Comparison of ENCODE assay signal across 1 cellular context in genomic region chr10:100359529-100360150, GRCh38.
TF ChIP-seq lines count a peak whose summit lies in the region.

No MANE protein-coding gene starts in this region.

TF ChIP-seq in HepG2, 621 proteins besides CTCF, POLR2A, EP300 and RAD21 (continued from another document and continues in another):
- no peak for TF ChIP-seq MNT (IDR thresholded peaks at IDR 0.05)
- TF ChIP-seq ZNF503 (CRISPR knock-in tag; IDR thresholded peaks at IDR 0.05), result 0 out of 2 replicates have a peak, but pooled peaks have one; percentile 30
- no peak for TF ChIP-seq TAF1 (CRISPR knock-in tag; IDR thresholded peaks at IDR 0.05)
- TF ChIP-seq ZNF598 (CRISPR knock-in tag; IDR thresholded peaks at IDR 0.05; ENCODE audit: borderline replicate concordance), result no peak
- no peak for TF ChIP-seq ZNF33A (CRISPR knock-in tag; IDR thresholded peaks at IDR 0.05; ENCODE audit: borderline replicate concordance)
- TF ChIP-seq HOXA3 (CRISPR knock-in tag; IDR thresholded peaks at IDR 0.05), result peak; percentile 46
- TF ChIP-seq ZNF317 (CRISPR knock-in tag; IDR thresholded peaks at IDR 0.05), result no peak
- TF ChIP-seq KLF16 (CRISPR knock-in tag; IDR thresholded peaks at IDR 0.05), result no peak
- TF ChIP-seq ZNF703 (CRISPR knock-in tag; IDR thresholded peaks at IDR 0.05; ENCODE audit: borderline replicate concordance), result no peak
- no peak for TF ChIP-seq ZBTB26 (CRISPR knock-in tag; IDR thresholded peaks at IDR 0.05; ENCODE audit: borderline replicate concordance)
- TF ChIP-seq HNF1A (IDR thresholded peaks at IDR 0.05; ENCODE audit: low read depth), result no peak
- 0 out of 2 replicates have a peak, but pooled peaks have one; percentile 17 for TF ChIP-seq HNF1A (CRISPR knock-in tag; IDR thresholded peaks at IDR 0.05; ENCODE audit: borderline replicate concordance)
- TF ChIP-seq SOX5 (CRISPR knock-in tag; IDR thresholded peaks at IDR 0.05; ENCODE audit: borderline replicate concordance), result peak; percentile 62; the same call in 1 of the 2 replicates
- 0 out of 2 replicates have a peak, but pooled peaks have one; percentile 43 for TF ChIP-seq MBD4 (IDR thresholded peaks at IDR 0.05; ENCODE audit: borderline replicate concordance, low read length)
- no peak for TF ChIP-seq ZNF775 (CRISPR knock-in tag; IDR thresholded peaks at IDR 0.05; ENCODE audit: borderline replicate concordance)
- TF ChIP-seq XRCC5 (optimal IDR thresholded peaks at IDR 0.05; ENCODE audit: low read length), result peak; percentile 22
- TF ChIP-seq ARNT2 (CRISPR knock-in tag; IDR thresholded peaks at IDR 0.05; ENCODE audit: low read depth), result no peak
- no peak for TF ChIP-seq ZNF292 (CRISPR knock-in tag; IDR thresholded peaks at IDR 0.05; ENCODE audit: borderline replicate concordance, low read depth)
- TF ChIP-seq ZNF264 (CRISPR knock-in tag; IDR thresholded peaks at IDR 0.05), result peak; percentile 60; the same call in 1 of the 2 replicates
- no peak; the same call in 1 of the 2 replicates for TF ChIP-seq HMG20A (CRISPR knock-in tag; IDR thresholded peaks at IDR 0.05; ENCODE audit: borderline replicate concordance)
- TF ChIP-seq ZNF143 (CRISPR knock-in tag; IDR thresholded peaks at IDR 0.05), result no peak
- TF ChIP-seq TAF15 (IDR thresholded peaks at IDR 0.05; ENCODE audit: low read depth, low read length, poor library complexity, severe bottlenecking), result no peak
- no peak for TF ChIP-seq CHCHD3 (CRISPR knock-in tag; IDR thresholded peaks at IDR 0.05)
- TF ChIP-seq, protein P1, sequence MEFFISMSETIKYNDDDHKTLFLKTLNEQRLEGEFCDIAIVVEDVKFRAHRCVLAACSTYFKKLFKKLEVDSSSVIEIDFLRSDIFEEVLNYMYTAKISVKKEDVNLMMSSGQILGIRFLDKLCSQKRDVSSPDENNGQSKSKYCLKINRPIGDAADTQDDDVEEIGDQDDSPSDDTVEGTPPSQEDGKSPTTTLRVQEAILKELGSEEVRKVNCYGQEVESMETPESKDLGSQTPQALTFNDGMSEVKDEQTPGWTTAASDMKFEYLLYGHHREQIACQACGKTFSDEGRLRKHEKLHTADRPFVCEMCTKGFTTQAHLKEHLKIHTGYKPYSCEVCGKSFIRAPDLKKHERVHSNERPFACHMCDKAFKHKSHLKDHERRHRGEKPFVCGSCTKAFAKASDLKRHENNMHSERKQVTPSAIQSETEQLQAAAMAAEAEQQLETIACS (CRISPR knock-in tag; IDR thresholded peaks at IDR 0.05), result no peak
- TF ChIP-seq ZNF781 (CRISPR knock-in tag; IDR thresholded peaks at IDR 0.05; ENCODE audit: borderline replicate concordance, not compliant biosample characterization), result peak; percentile 37
- TF ChIP-seq ZNF557 (CRISPR knock-in tag; IDR thresholded peaks at IDR 0.05), result 0 out of 2 replicates have a peak, but pooled peaks have one; percentile 57
- TF ChIP-seq SIN3A (IDR thresholded peaks at IDR 0.05; ENCODE audit: borderline replicate concordance, low read depth, low read length), result 0 out of 2 replicates have a peak, but pooled peaks have one; percentile 56
- TF ChIP-seq TEAD3 (CRISPR knock-in tag; optimal IDR thresholded peaks at IDR 0.05; ENCODE audit: borderline replicate concordance), result peak; percentile 86
- no peak for TF ChIP-seq FLYWCH1 (CRISPR knock-in tag; IDR thresholded peaks at IDR 0.05)
- no peak for TF ChIP-seq HOXD1 (CRISPR knock-in tag; IDR thresholded peaks at IDR 0.05)
- peak; percentile 95 for TF ChIP-seq HNF4A (CRISPR knock-in tag; IDR thresholded peaks at IDR 0.05)
- no peak for TF ChIP-seq KDM3A (CRISPR knock-in tag; IDR thresholded peaks at IDR 0.05; ENCODE audit: low read depth)
- TF ChIP-seq MAFF (IDR thresholded peaks at IDR 0.05; ENCODE audit: low read depth, low read length), result no peak
- 0 out of 2 replicates have a peak, but pooled peaks have one; percentile 35 for TF ChIP-seq PITX1 (CRISPR knock-in tag; IDR thresholded peaks at IDR 0.05)
- no peak for TF ChIP-seq ZNF790 (CRISPR knock-in tag; IDR thresholded peaks at IDR 0.05; ENCODE audit: borderline replicate concordance)
- TF ChIP-seq MAZ (IDR thresholded peaks at IDR 0.05; ENCODE audit: borderline replicate concordance, low read depth, low read length), result no peak
- TF ChIP-seq MAZ (CRISPR knock-in tag; IDR thresholded peaks at IDR 0.05; ENCODE audit: low read depth), result no peak
- TF ChIP-seq GLI4 (CRISPR knock-in tag; IDR thresholded peaks at IDR 0.05; ENCODE audit: borderline replicate concordance), result no peak
- TF ChIP-seq ZNF430 (CRISPR knock-in tag; IDR thresholded peaks at IDR 0.05), result 0 out of 2 replicates have a peak, but pooled peaks have one; percentile 26
- 0 out of 2 replicates have a peak, but pooled peaks have one; percentile 13 for TF ChIP-seq NFIC (IDR thresholded peaks at IDR 0.05; ENCODE audit: low read length)
- TF ChIP-seq CREB1 (IDR thresholded peaks at IDR 0.05), result no peak
- TF ChIP-seq CREB1 (CRISPR knock-in tag; IDR thresholded peaks at IDR 0.05), result no peak
- TF ChIP-seq ZNF709 (CRISPR knock-in tag; IDR thresholded peaks at IDR 0.05), result no peak
- TF ChIP-seq BHLHE40 (IDR thresholded peaks at IDR 0.05; ENCODE audit: low read length), result no peak
- peak; percentile 57 for TF ChIP-seq ATF7 (IDR thresholded peaks at IDR 0.05)
- TF ChIP-seq ATF7 (CRISPR knock-in tag; IDR thresholded peaks at IDR 0.05), result no peak
- TF ChIP-seq STAT5B (CRISPR knock-in tag; IDR thresholded peaks at IDR 0.05), result no peak
- peak; percentile 64; the same call in 1 of the 2 replicates for TF ChIP-seq RXRA (CRISPR knock-in tag; IDR thresholded peaks at IDR 0.05)
- TF ChIP-seq NCOA2 (CRISPR knock-in tag; IDR thresholded peaks at IDR 0.05), result peak; percentile 54; the same call in 1 of the 2 replicates
- peak; percentile 66 for TF ChIP-seq KDM6A (CRISPR knock-in tag; IDR thresholded peaks at IDR 0.05; ENCODE audit: low read depth)
- no peak for TF ChIP-seq NPAS2 (CRISPR knock-in tag; IDR thresholded peaks at IDR 0.05; ENCODE audit: borderline replicate concordance)
- TF ChIP-seq IRF1 (CRISPR knock-in tag; IDR thresholded peaks at IDR 0.05; ENCODE audit: low read depth), result no peak
- TF ChIP-seq KDM2A (CRISPR knock-in tag; IDR thresholded peaks at IDR 0.05; ENCODE audit: borderline replicate concordance, low read depth), result no peak; the same call in 1 of the 2 replicates
- TF ChIP-seq ZFP36L1 (CRISPR knock-in tag; IDR thresholded peaks at IDR 0.05), result no peak
- peak; percentile 64; the same call in 1 of the 2 replicates for TF ChIP-seq MED1 (CRISPR knock-in tag; IDR thresholded peaks at IDR 0.05)
- 0 out of 2 replicates have a peak, but pooled peaks have one; percentile 26 for TF ChIP-seq ZNF574 (CRISPR knock-in tag; IDR thresholded peaks at IDR 0.05)
- TF ChIP-seq THYN1 (CRISPR knock-in tag; IDR thresholded peaks at IDR 0.05; ENCODE audit: borderline replicate concordance, low read depth), result no peak
- 0 out of 2 replicates have a peak, but pooled peaks have one; percentile 12 for TF ChIP-seq ZNF629 (CRISPR knock-in tag; conservative IDR thresholded peaks at IDR 0.05)
- TF ChIP-seq SP4 (CRISPR knock-in tag; IDR thresholded peaks at IDR 0.05), result no peak
- TF ChIP-seq, protein P2, sequence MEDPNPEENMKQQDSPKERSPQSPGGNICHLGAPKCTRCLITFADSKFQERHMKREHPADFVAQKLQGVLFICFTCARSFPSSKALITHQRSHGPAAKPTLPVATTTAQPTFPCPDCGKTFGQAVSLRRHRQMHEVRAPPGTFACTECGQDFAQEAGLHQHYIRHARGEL (CRISPR knock-in tag; IDR thresholded peaks at IDR 0.05), result no peak
- TF ChIP-seq ZNF24 (IDR thresholded peaks at IDR 0.05), result no peak
- TF ChIP-seq ZNF562 (CRISPR knock-in tag; IDR thresholded peaks at IDR 0.05; ENCODE audit: borderline replicate concordance), result no peak
- 0 out of 2 replicates have a peak, but pooled peaks have one; percentile 49 for TF ChIP-seq NKX3-1 (CRISPR knock-in tag; IDR thresholded peaks at IDR 0.05)
- no peak for TF ChIP-seq ZNF792 (CRISPR knock-in tag; IDR thresholded peaks at IDR 0.05)
